10 cellular contexts compared by ENCODE assay signal in genomic region chrX:147913570-147913969, GRCh38. TPM values are rescaled to one million over a fixed set of nuclear protein-coding genes. Genes with fewer than 3 reads are reported as not detected.
DNase-seq lines count a peak whose midpoint lies in the region; ATAC-seq and TF ChIP-seq lines count a peak whose summit lies in the region.
"Had no signal": no experiment of that assay in that cellular context is flagged by ENCODE, and none has a peak within 500 bp of the region (broad histone marks: within the 10 kb centered on the region; RNA-seq: fewer than 3 reads in every experiment).

No MANE protein-coding gene starts in this region.

- H3K4me1 Mint-ChIP-seq in activated CD4-positive, alpha-beta T cell treated with anti-CD3 and anti-CD28 coated beads, Interleukin-2, amount 10 ng/mL, durations not matched to agents 7 days and 5 days: peaks cover 57% of the 10 kb centered on the region
- H3K4me1 Mint-ChIP-seq in T-helper 17 cell: peaks cover 24% of the 10 kb centered on the region

- H3K27ac Mint-ChIP-seq in activated CD4-positive, alpha-beta T cell treated with anti-CD3 and anti-CD28 coated beads, Interleukin-2, amount 10 ng/mL, durations not matched to agents 7 days and 5 days: no peak overlapping the region
- peak overlapping the region; percentile 77 for H3K27ac Mint-ChIP-seq in T-helper 17 cell

- no peak overlapping the region for H3K27ac ChIP-seq in skin epidermis

- no peak for DNase-seq in activated CD4-positive, alpha-beta T cell treated with anti-CD3 and anti-CD28 coated beads, Interleukin-2, amount 10 ng/mL, durations not matched to agents 7 days and 5 days
- no peak for DNase-seq in activated CD4-positive, alpha-beta T cell treated with anti-CD3 and anti-CD28 coated beads for 48 hours
- no peak for DNase-seq in T-helper 17 cell
- no peak for DNase-seq in fibroblast of the aortic adventitia (ENCODE audit: low read depth)
- no peak for DNase-seq in GDM1 (lab: John Stamatoyannopoulos, UW)
- no peak for DNase-seq in NCI-H2107 (lab: John Stamatoyannopoulos, UW)
- DNase-seq: activated CD4-positive, alpha-beta T cell treated with anti-CD3 and anti-CD28 coated beads, Interleukin-2, amount 50 U/mL, for 1 hour; NCI-H2171 treated with DMSO at 0.1 percent for 48 hours had no signal

- H3K9me3 Mint-ChIP-seq in activated CD4-positive, alpha-beta T cell treated with anti-CD3 and anti-CD28 coated beads, Interleukin-2, amount 10 ng/mL, durations not matched to agents 7 days and 5 days: no peaks in the 10 kb centered on the region

- ATAC-seq in T-helper 17 cell: no peak
- ATAC-seq in GM21423 (IDR thresholded peaks at IDR 0.05; ENCODE audit: unreplicated experiment): no peak

- TF ChIP-seq CTCF in fibroblast of the aortic adventitia (IDR thresholded peaks at IDR 0.05; ENCODE audit: insufficient read depth, low read length): no peak

- peaks cover 2% of the 10 kb centered on the region for H3K36me3 Mint-ChIP-seq in activated CD4-positive, alpha-beta T cell treated with anti-CD3 and anti-CD28 coated beads, Interleukin-2, amount 10 ng/mL, durations not matched to agents 7 days and 5 days (ENCODE audit: low read depth)
- no peaks in the 10 kb centered on the region for H3K36me3 Mint-ChIP-seq in T-helper 17 cell (ENCODE audit: low read depth)

- no peaks in the 10 kb centered on the region for H3K9me3 ChIP-seq in T-helper 17 cell (ENCODE audit: control insufficient read depth, low read length, poor library complexity, severe bottlenecking)

- CTCF ChIA-PET in activated CD4-positive, alpha-beta T cell treated with anti-CD3 and anti-CD28 coated beads, Interleukin-2, amount 10 ng/mL, durations not matched to agents 7 days and 5 days (lab: Charles Lee): no interaction called here

- no peaks in the 10 kb centered on the region for H3K27me3 Mint-ChIP-seq in activated CD4-positive, alpha-beta T cell treated with anti-CD3 and anti-CD28 coated beads, Interleukin-2, amount 10 ng/mL, durations not matched to agents 7 days and 5 days
- no peaks in the 10 kb centered on the region for H3K27me3 Mint-ChIP-seq in T-helper 17 cell

- POLR2A ChIA-PET in activated CD4-positive, alpha-beta T cell treated with anti-CD3 and anti-CD28 coated beads, Interleukin-2, amount 10 ng/mL, durations not matched to agents 7 days and 5 days (lab: Charles Lee): no interaction called here

- peak overlapping the region; percentile 96 for H3K4me3 Mint-ChIP-seq in activated CD4-positive, alpha-beta T cell treated with anti-CD3 and anti-CD28 coated beads, Interleukin-2, amount 10 ng/mL, durations not matched to agents 7 days and 5 days
- H3K4me3 Mint-ChIP-seq in T-helper 17 cell: peak overlapping the region; percentile 93

- H3K4me3 ChIP-seq in fibroblast of the aortic adventitia (ENCODE audit: low read depth, low read length) (peak overlapping the region; percentile 75), skin epidermis (peak overlapping the region in 4 of 7 experiments; percentile 65 to 70 (median 67))

RNA-seq across cellular contexts. Expression of gene FMR1, which starts 1.9 kb away (rescaled TPM):
- 10 to 100 TPM; 57.0 to 58.4 TPM for total RNA-seq in activated CD4-positive, alpha-beta T cell treated with anti-CD3 and anti-CD28 coated beads, Interleukin-2, amount 10 ng/mL, durations not matched to agents 7 days and 5 days
- total RNA-seq in T-helper 17 cell: 10 to 100 TPM; 75.2 to 83.1 TPM
- total RNA-seq in fibroblast of the aortic adventitia (ENCODE audit: low replicate concordance): 32.1 and 49.6 TPM in 2 replicates
